ENCODE assay signal across 10 cellular contexts in the genomic region with DNA sequence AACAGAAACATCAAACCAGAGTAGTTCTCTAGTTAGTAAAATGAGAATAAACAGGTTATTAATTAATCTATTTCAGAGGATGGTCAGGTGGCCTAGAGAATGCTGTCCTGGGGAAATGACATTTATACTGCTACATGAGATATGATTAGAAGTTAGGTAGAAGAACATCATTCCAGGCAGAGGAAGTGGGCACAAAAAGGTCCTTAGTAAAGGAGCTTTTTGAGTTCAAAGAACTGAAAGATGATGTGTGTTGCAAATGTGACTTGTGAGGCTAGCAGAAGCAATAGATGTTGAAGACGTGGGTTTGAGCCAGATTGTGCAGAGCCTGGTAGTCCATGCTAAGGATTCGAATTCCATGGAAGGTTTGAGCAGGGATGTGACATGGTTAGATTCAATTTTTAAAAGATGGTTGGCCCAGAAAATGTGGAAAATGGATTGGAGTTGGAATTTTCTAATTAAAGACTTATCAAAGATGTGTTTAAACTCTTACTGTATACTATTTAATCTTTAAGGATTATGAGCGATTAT. TPM values are rescaled to one million over a fixed set of nuclear protein-coding genes. Genes with fewer than 3 reads are reported as not detected.
A peak's percentile ranks its signal among the peaks of the same experiment; 100 is the strongest.
DNase-seq lines count a peak whose midpoint lies in the region; ATAC-seq, FAIRE-seq and TF ChIP-seq lines count a peak whose summit lies in the region.
"Had no signal": no experiment of that assay in that cellular context is flagged by ENCODE, and none has a peak within 500 bp of the region (broad histone marks: within the 10 kb centered on the region; RNA-seq: fewer than 3 reads in every experiment).

No MANE protein-coding gene starts in this region.

- ATAC-seq in GM12878 (peak; percentile 39), HG03159 (IDR thresholded peaks at IDR 0.05; ENCODE audit: unreplicated experiment) (no peak)

- H3F3A ChIP-seq in neural progenitor cell (ENCODE audit: low read depth) = peaks cover 13% of the 10 kb centered on the region

- no peak for FAIRE-seq in GM12878 (lab: Jason Lieb, UNC)

- H3K4me3 Mint-ChIP-seq in neural progenitor cell = no peak overlapping the region

- H3K4me2 ChIP-seq in Karpas-422 (ENCODE audit: low read depth, low read length, poor library complexity, severe bottlenecking) (peak overlapping the region; percentile 32), GM12878 (ENCODE audit: control insufficient read depth, insufficient read depth) (peak overlapping the region; percentile 51), neural progenitor cell (no peak overlapping the region)

- in situ Hi-C loops in GM12878 (cut with MboI) = no loop called here

- no peak for TF ChIP-seq RAD21 in GM12878 (IDR thresholded peaks at IDR 0.05; ENCODE audit: insufficient read depth, low read depth, low read length)

- H3K27ac Mint-ChIP-seq in neural progenitor cell = peak overlapping the region; percentile 3

- TF ChIP-seq POLR2A in GM12878 (IDR thresholded peaks at IDR 0.05; ENCODE audit: low read depth, low read length) = no peak
- no peak for TF ChIP-seq POLR2A in thyroid gland (IDR thresholded peaks at IDR 0.05)

- DNase-seq in D341Med (ENCODE audit: low spot score) (peak; percentile 22), Karpas-422 (no peak), GM12878 (ENCODE audit: low read depth, low spot score) (no peak), neural progenitor cell (ENCODE audit: low spot score) (no peak), NOMO-1 treated with dmso at 0.1 percent for 144 hours (lab: John Stamatoyannopoulos, UW; ENCODE audit: unreplicated experiment) (no peak), thyroid gland (no peak), SK-N-DZ (ENCODE audit: low spot score) (no peak)

- RAD21 ChIA-PET in GM12878 (lab: Charles Lee; ENCODE audit: unreplicated experiment) = interaction anchor here (0.9 to 1.1 kb wide), 5 partner anchors 8 to 52 kb away, joined by 3 to 5 read pairs (median 3); a partner anchor contains a TSS

- H3K36me3 ChIP-seq in Karpas-422 (ENCODE audit: insufficient read depth, low read length) (peaks cover 4% of the 10 kb centered on the region), GM12878 (ENCODE audit: control insufficient read depth in 2 of 2, insufficient read depth in 2 of 2, low read length in 1 of 2) (peaks cover 0 to 4% of the 10 kb centered on the region in 2 experiments; a peak in 1 of 4 replicates), neural progenitor cell (no peaks in the 10 kb centered on the region), thyroid gland (no peaks in the 10 kb centered on the region)

- H2AFZ ChIP-seq in Karpas-422 (ENCODE audit: low read length) (no peak overlapping the region), GM12878 (ENCODE audit: control insufficient read depth, low read depth, low read length) (no peak overlapping the region), neural progenitor cell (replicated peaks) (no peak overlapping the region)
- H2AFZ ChIP-seq: parathyroid adenoma had no signal

- peaks cover 2% of the 10 kb centered on the region for H3K9me3 Mint-ChIP-seq in neural progenitor cell

- no peak for TF ChIP-seq EP300 in GM12878 (IDR thresholded peaks at IDR 0.05; ENCODE audit: borderline replicate concordance in 1 of 2, control insufficient read depth in 1 of 2, low read depth in 2 of 2, low read length in 2 of 2)

- no peaks in the 10 kb centered on the region for H3K9me2 ChIP-seq in Karpas-422 (replicated peaks; ENCODE audit: insufficient read depth, low read length)

- TF ChIP-seq CTCF in GM12878 (IDR thresholded peaks at IDR 0.05 in 2 of 3, conservative IDR thresholded peaks at IDR 0.05 in 1 of 3; ENCODE audit: control insufficient read depth in 2 of 3, extremely low read depth in 1 of 3, insufficient read depth in 1 of 3, low read depth in 3 of 3, low read length in 3 of 3) (no peak), neural progenitor cell (IDR thresholded peaks at IDR 0.05) (no peak), thyroid gland (IDR thresholded peaks at IDR 0.05) (no peak)

- H3K9ac ChIP-seq in Karpas-422 (ENCODE audit: low read length) (no peak overlapping the region), GM12878 (ENCODE audit: control insufficient read depth, insufficient read depth, low read length) (no peak overlapping the region), neural progenitor cell (no peak overlapping the region)
- H3K9ac ChIP-seq: parathyroid adenoma had no signal

- SMC1A ChIA-PET in GM12878 (lab: Charles Lee; ENCODE audit: uncharacterized antibody, unreplicated experiment) = interaction anchor here (0.6 to 2.0 kb wide), 13 partner anchors 8 to 214 kb away, joined by 3 to 9 read pairs (median 4); a partner anchor contains a TSS

- H3K36me3 Mint-ChIP-seq in neural progenitor cell = peaks cover 18% of the 10 kb centered on the region

- H3K4me1 Mint-ChIP-seq in neural progenitor cell = no peaks in the 10 kb centered on the region

- H3K27ac ChIP-seq in Karpas-422 (ENCODE audit: low read length) (peak overlapping the region; percentile 76), GM12878 (ENCODE audit: control insufficient read depth, insufficient read depth) (peak overlapping the region; percentile 59), neural progenitor cell (no peak overlapping the region), thyroid gland (no peak overlapping the region)
- H3K27ac ChIP-seq: parathyroid adenoma, VCaP had no signal

- peaks cover 8% of the 10 kb centered on the region; the same call in 1 of the 2 replicates for H4K20me1 ChIP-seq in Karpas-422 (ENCODE audit: insufficient read depth, low read depth, low read length)
- no peaks in the 10 kb centered on the region for H4K20me1 ChIP-seq in GM12878 (ENCODE audit: control insufficient read depth, insufficient read depth)
- peaks cover 90% of the 10 kb centered on the region for H4K20me1 ChIP-seq in neural progenitor cell (ENCODE audit: low read depth)

- no peaks in the 10 kb centered on the region for H3K27me3 ChIP-seq in Karpas-422 (ENCODE audit: low read length)
- H3K27me3 ChIP-seq in GM12878 (replicated peaks in 1 of 2; ENCODE audit: control insufficient read depth in 2 of 2, insufficient read depth in 2 of 2, low read length in 1 of 2) = no peaks in the 10 kb centered on the region
- H3K27me3 ChIP-seq in neural progenitor cell = no peaks in the 10 kb centered on the region
- H3K27me3 ChIP-seq in thyroid gland = no peaks in the 10 kb centered on the region

- H3K4me1 ChIP-seq in Karpas-422 (ENCODE audit: low read length) = peaks cover 20% of the 10 kb centered on the region
- peaks cover 28% of the 10 kb centered on the region for H3K4me1 ChIP-seq in GM12878 (ENCODE audit: control insufficient read depth, insufficient read depth, low read length)
- H3K4me1 ChIP-seq in neural progenitor cell = peaks cover 7% of the 10 kb centered on the region
- H3K4me1 ChIP-seq in thyroid gland = peaks cover 17 to 34% of the 10 kb centered on the region in 2 donors

- H3K4me3 ChIP-seq in Karpas-422 (ENCODE audit: low read length) = no peak overlapping the region
- no peak overlapping the region for H3K4me3 ChIP-seq in GM12878
- H3K4me3 ChIP-seq in neural progenitor cell = no peak overlapping the region
- no peak overlapping the region for H3K4me3 ChIP-seq in thyroid gland (replicated peaks in 1 of 3)

- intact Hi-C loops in GM12878 (cut with micrococcal nuclease; ENCODE audit: unreplicated experiment) = loop anchor here (2.0 kb wide), 1 partner anchor 25 kb away; no protein-coding TSS in a partner anchor
- intact Hi-C loops in thyroid gland (cut with DNase I) = no loop called here

- CTCF ChIA-PET in GM12878 (lab: Yijun Ruan, JAX) = interaction anchor here (1.4 to 1.7 kb wide), 2 partner anchors 10 to 176 kb away, joined by 3 to 4 read pairs; no protein-coding TSS in a partner anchor

- POLR2A ChIA-PET in GM12878 (lab: Charles Lee) = interaction anchor here (1.1 to 2.0 kb wide), 4 partner anchors 17 to 177 kb away, joined by 4 to 10 read pairs (median 6); a partner anchor contains a TSS

- 14% methylated on average over 3 of the region's 3 CpGs for WGBS in GM12878 (ENCODE audit: insufficient coverage, insufficient replicate concordance, low lambda C conversion rate, missing lambda C conversion rate)
- WGBS in thyroid gland, 2 donors = 63 to 84% methylated on average over 3 of the region's 3 CpGs

- BruUV-seq in GM12878 (replicated peaks; lab: Mats Ljungman, UMichigan) = no TSS peak

- H3K79me2 ChIP-seq in Karpas-422 (ENCODE audit: low read length) = peaks cover 97% of the 10 kb centered on the region
- H3K79me2 ChIP-seq in GM12878 (ENCODE audit: control insufficient read depth, insufficient read depth, low read length) = peaks cover 75% of the 10 kb centered on the region
- peaks cover 100% of the 10 kb centered on the region for H3K79me2 ChIP-seq in neural progenitor cell (ENCODE audit: low read depth)

- H3K9me3 ChIP-seq in Karpas-422 (ENCODE audit: low read length) = no peaks in the 10 kb centered on the region
- H3K9me3 ChIP-seq in GM12878 (replicated peaks; ENCODE audit: control insufficient read depth, insufficient read depth, low read length) = no peaks in the 10 kb centered on the region; the same call in 2 of the 3 replicates
- no peaks in the 10 kb centered on the region for H3K9me3 ChIP-seq in neural progenitor cell (ENCODE audit: low read depth)
- no peaks in the 10 kb centered on the region for H3K9me3 ChIP-seq in thyroid gland

- peaks cover 2% of the 10 kb centered on the region for H3K27me3 Mint-ChIP-seq in neural progenitor cell (ENCODE audit: insufficient read depth, low read depth)

RNA-seq across cellular contexts. Expression of a gene that starts 34.2 kb away (rescaled TPM):
- total RNA-seq in Karpas-422 (2014; rRNA removed; shearing (Covaris generic); ENCODE audit: low replicate concordance) = 67.9 and 104 TPM in 2 replicates
- 96.9 and 119 TPM in 2 replicates for total RNA-seq in GM12878 (2013; cell fraction: nucleolus; rRNA removed)
- total RNA-seq in GM12878 (2014; rRNA removed) (42.5 and 45.1 TPM in 2 replicates), GM12878 (2014; rRNA removed; fragmentation: Illumina TruSeq; extraction: Trizol) (70.1 and 71.1 TPM in 2 replicates), GM12878 (2021) (87.5 and 88.9 TPM in 2 replicates), neural progenitor cell (ENCODE audit: low replicate concordance) (123 and 238 TPM in 2 replicates), thyroid gland (100 to 1,000 TPM in 3 of 4 donors, 10 to 100 TPM in 1; 89.5 to 140 (median 134) TPM)
- 17.1 TPM for polyA plus RNA-seq in GM12878 (2011; ENCODE audit: low read depth)
- polyA plus RNA-seq in GM12878 (2011; rRNA removed) (108 and 190 TPM in 2 replicates), GM12878 (2014; fragmentation: Illumina TruSeq; extraction: Trizol) (84.0 and 138 TPM in 2 replicates), GM12878 (2014; fragmentation: Nextera tagmentation; extraction: Ambion mirVana) (10 to 100 TPM; 13.3 to 24.8 TPM), GM12878 (2014; rRNA removed) (44.2 and 79.9 TPM in 2 replicates), GM12878 (2016; fragmentation: Nextera tagmentation; extraction: Ambion mirVana) (100 to 1,000 TPM; 108 to 109 TPM)
- 42.2 and 49.8 TPM in 2 replicates for polyA plus RNA-seq in GM12878 (2011; cell fraction: cytosol; rRNA removed)
- polyA plus RNA-seq in GM12878 (2011; cell fraction: nucleus; rRNA removed) = 28.6 and 41.9 TPM in 2 replicates
- polyA plus RNA-seq in GM12878 (2012) = 31.0 and 49.6 TPM in 2 replicates
- 43.9 and 62.6 TPM in 2 replicates for polyA minus RNA-seq in GM12878 (2011; rRNA and poly(A)+ RNA removed)
- polyA minus RNA-seq in GM12878 (2011; cell fraction: cytosol; rRNA and poly(A)+ RNA removed) = 34.2 and 46.3 TPM in 2 replicates
- polyA minus RNA-seq in GM12878 (2011; cell fraction: nucleus; rRNA and poly(A)+ RNA removed) = 22.2 and 40.9 TPM in 2 replicates
- 62.8 and 89.0 TPM in 2 replicates for polyA plus RNA-seq in SK-N-DZ (2014; cell fraction: cytosol; rRNA removed)
- 24.8 and 32.8 TPM in 2 replicates for polyA plus RNA-seq in SK-N-DZ (2014; cell fraction: nucleus; rRNA removed)

Comparison
In these comparisons a context has a peak if more than half of its experiments do, and no peak if none do; other contexts are left out.
1. H3K27ac ChIP-seq: peak in Karpas-422 (single experiment) and GM12878 (single experiment); none in neural progenitor cell (single experiment) and thyroid gland (0 of 3).